9 cellular contexts compared by ENCODE assay signal in genomic region chr3:176872771-176873209, GRCh38.
DNase-seq lines count a peak whose midpoint lies in the region; ATAC-seq, FAIRE-seq and TF ChIP-seq lines count a peak whose summit lies in the region.
"Had no signal": no experiment of that assay in that cellular context is flagged by ENCODE, and none has a peak within 500 bp of the region (broad histone marks: within the 10 kb centered on the region; RNA-seq: fewer than 3 reads in every experiment).

No MANE protein-coding gene starts in this region.

- H3K4me1 ChIP-seq in fibroblast of lung (ENCODE audit: control insufficient read depth, extremely low read depth, insufficient read depth, low read length) (no peaks in the 10 kb centered on the region), transverse colon (peaks cover 0 to 4% (median 2%) of the 10 kb centered on the region in 4 donors)
- H3K4me1 ChIP-seq: SJSA1 had no signal

- H3K79me2 ChIP-seq in fibroblast of lung (ENCODE audit: control insufficient read depth, insufficient read depth, low read length): no peaks in the 10 kb centered on the region

- H3K4me2 ChIP-seq in fibroblast of lung (ENCODE audit: extremely low read depth, insufficient read depth, low read length): no peak overlapping the region

- DNase-seq in CD1c-positive myeloid dendritic cell (ENCODE audit: extremely low spot score) (peak; percentile 51), GM19239 (ENCODE audit: insufficient read length, low spot score) (peak; percentile 25), NCI-H748 (lab: John Stamatoyannopoulos, UW; ENCODE audit: unreplicated experiment) (peak; percentile 71), fibroblast of lung (ENCODE audit: low read depth in 2 of 2) (peak; percentile 43 to 57), omental fat pad (ENCODE audit: low spot score) (no peak), transverse colon (peak; percentile 50)
- DNase-seq in activated CD8-positive, alpha-beta memory T cell treated with anti-CD3 and anti-CD28 coated beads, Interleukin-2, amount 50 U/mL, for 24 hours (ENCODE audit: extremely low read depth): peak; percentile 6

- no peak for TF ChIP-seq EP300 in transverse colon (IDR thresholded peaks at IDR 0.05; ENCODE audit: low read depth)

- no peak overlapping the region for H3K9ac ChIP-seq in fibroblast of lung (ENCODE audit: insufficient read depth, low read length)

- ATAC-seq in HG03159 (IDR thresholded peaks at IDR 0.05; ENCODE audit: unreplicated experiment): peak; percentile 99
- ATAC-seq in omental fat pad (ENCODE audit: low FRiP score): peak; percentile 57

- TF ChIP-seq CTCF in fibroblast of lung (conservative IDR thresholded peaks at IDR 0.05 in 1 of 2, IDR thresholded peaks at IDR 0.05 in 1 of 2; ENCODE audit: low read depth in 1 of 2, low read length in 2 of 2): peak; percentile 80 to 89
- TF ChIP-seq CTCF in omental fat pad (IDR thresholded peaks at IDR 0.05): no peak
- TF ChIP-seq CTCF in transverse colon (IDR thresholded peaks at IDR 0.05): peak; percentile 52 to 78 (median 70)

- 21 to 86% methylated on average over 1 to 4 of the region's 4 CpGs for WGBS in transverse colon (ENCODE audit: low coverage in 1 of 2), 2 donors

- FAIRE-seq in GM19239 (lab: Jason Lieb, UNC): peak; percentile 84

- in situ Hi-C loops in transverse colon (cut with MboI; ENCODE audit: low pct_ligation_motif_present in 1 of 4, low pct_unique_long_range_greater_than_20kb in 1 of 4, low sequenced_read_pairs in 3 of 4): no loop called here

- H3K36me3 ChIP-seq in fibroblast of lung (ENCODE audit: control insufficient read depth, insufficient read depth, low read length): no peaks in the 10 kb centered on the region
- H3K36me3 ChIP-seq in transverse colon: no peaks in the 10 kb centered on the region
- H3K36me3 ChIP-seq: SJSA1 had no signal

- H3K27ac ChIP-seq in fibroblast of lung (ENCODE audit: insufficient read depth, low read length) (no peak overlapping the region), transverse colon (no peak overlapping the region)
- H3K27ac ChIP-seq: SJSA1 had no signal

- no peak for TF ChIP-seq POLR2A in transverse colon (IDR thresholded peaks at IDR 0.05)

- no peak overlapping the region for H2AFZ ChIP-seq in fibroblast of lung (ENCODE audit: low read length)

- intact Hi-C loops in transverse colon (cut with DNase I; ENCODE audit: low total_unique reads): no loop called here

- H3K9me3 ChIP-seq in fibroblast of lung (ENCODE audit: control insufficient read depth, insufficient read depth, low read depth, low read length) (no peaks in the 10 kb centered on the region), transverse colon (no peaks in the 10 kb centered on the region)
- H3K9me3 ChIP-seq: SJSA1 had no signal

- H3K27me3 ChIP-seq in fibroblast of lung (ENCODE audit: control insufficient read depth, insufficient read depth, low read length) (no peaks in the 10 kb centered on the region), transverse colon (no peaks in the 10 kb centered on the region)
- H3K27me3 ChIP-seq: SJSA1 had no signal

- no peaks in the 10 kb centered on the region for H4K20me1 ChIP-seq in fibroblast of lung (ENCODE audit: control insufficient read depth, extremely low read depth, insufficient read depth, low read length)

- H3K4me3 ChIP-seq in fibroblast of lung (replicated peaks in 1 of 4; ENCODE audit: control extremely low read depth in 1 of 4, insufficient read depth in 1 of 4, low read depth in 3 of 4, low read length in 4 of 4) (no peak overlapping the region), transverse colon (no peak overlapping the region)
- H3K4me3 ChIP-seq: SJSA1 had no signal

Comparison
In these comparisons a context has a peak if more than half of its experiments do, and no peak if none do; other contexts are left out.
1. CTCF ChIP-seq: peak in fibroblast of lung (2 of 2) and transverse colon (5 of 5); none in omental fat pad (0 of 3).